Comparison of ENCODE assay signal across 31 cellular contexts in genomic region chr12:79337891-79338290, GRCh38.
"Had no signal": no experiment of that assay in that cellular context is flagged by ENCODE, and none has a peak within 500 bp of the region (broad histone marks: within the 10 kb centered on the region; RNA-seq: fewer than 3 reads in every experiment).

No MANE protein-coding gene starts in this region.

- H3K4me3 ChIP-seq: adrenal gland, body of pancreas, breast epithelium had no signal

- FAIRE-seq: astrocyte, TTC549 had no signal

- DNase-seq: activated B cell treated with CpG ODN at 0.5 μM for 24 hours; activated CD4-positive, alpha-beta memory T cell treated with anti-CD3 and anti-CD28 coated beads for 36 hours; activated CD4-positive, alpha-beta T cell treated with anti-CD3 and anti-CD28 coated beads for 4 hours; activated CD4-positive, alpha-beta T cell treated with anti-CD3 and anti-CD28 coated beads, Interleukin-2, amount 10 ng/mL, durations not matched to agents 24 days and 14 days; activated CD4-positive, alpha-beta T cell treated with anti-CD3 and anti-CD28 coated beads, Interleukin-2, amount 50 U/mL, for 1 hour; activated CD4-positive, alpha-beta T cell treated with anti-CD3 and anti-CD28 coated beads, Interleukin-2, amount 50 U/mL, for 4 hours; activated CD4-positive, CD25-positive, alpha-beta regulatory T cell treated with anti-CD3 and anti-CD28 coated beads, Interleukin-2, amount 50 U/mL, for 72 hours; activated CD8-positive, alpha-beta memory T cell treated with anti-CD3 and anti-CD28 coated beads, Interleukin-2, amount 50 U/mL, for 4 hours; activated CD8-positive, alpha-beta T cell treated with anti-CD3 and anti-CD28 coated beads for 36 hours; activated effector memory CD4-positive, alpha-beta T cell treated with anti-CD3 and anti-CD28 coated beads, Interleukin-2, amount 50 U/mL, for 16 hours; activated gamma-delta T cell treated with Interleukin-2 at 50 U/mL for 16 hours; activated naive CD4-positive, alpha-beta T cell; activated naive CD4-positive, alpha-beta T cell treated with anti-CD3 and anti-CD28 coated beads for 36 hours; activated naive CD4-positive, alpha-beta T cell treated with anti-CD3 and anti-CD28 coated beads, Interleukin-2, amount 50 U/mL, for 16 hours; activated naive CD8-positive, alpha-beta T cell treated with anti-CD3 and anti-CD28 coated beads for 36 hours; activated T-cell treated with anti-CD3 and anti-CD28 coated beads for 4 hours; activated T-cell treated with anti-CD3 and anti-CD28 coated beads, Interleukin-2, amount 50 U/mL, for 1 hour; activated T-cell treated with anti-CD3 and anti-CD28 coated beads, Interleukin-2, amount 50 U/mL, for 4 hours; activated T-cell treated with anti-CD3 and anti-CD28 coated beads, Interleukin-2, amount 50 U/mL, for 72 hours; adrenal gland; amniotic stem cell; aorta; body of pancreas; brain microvascular endothelial cell; central memory CD4-positive, alpha-beta T cell; T-helper 2 cell; T-helper 9 cell had no signal

- H3K27me3 ChIP-seq: adrenal gland, body of pancreas, brain microvascular endothelial cell, breast epithelium had no signal

- H3K9me3 ChIP-seq: adrenal gland, body of pancreas, breast epithelium had no signal

- H3K36me3 ChIP-seq: adrenal gland, brain microvascular endothelial cell, breast epithelium had no signal

- H3K27ac ChIP-seq: adrenal gland, body of pancreas, brain microvascular endothelial cell, breast epithelium, VCaP had no signal

- H3K4me1 ChIP-seq: adrenal gland, body of pancreas, breast epithelium had no signal
